In genomic region chr13:48231948-48232347, GRCh38 we compare ENCODE assay signal across 9 cellular contexts. TPM values are rescaled to one million over a fixed set of nuclear protein-coding genes. Genes with fewer than 3 reads are reported as not detected.
DNase-seq lines count a peak whose midpoint lies in the region; ATAC-seq, FAIRE-seq and TF ChIP-seq lines count a peak whose summit lies in the region.
"Had no signal": no experiment of that assay in that cellular context is flagged by ENCODE, and none has a peak within 500 bp of the region (broad histone marks: within the 10 kb centered on the region; RNA-seq: fewer than 3 reads in every experiment).

No MANE protein-coding gene starts in this region.

- H3K9me3 Mint-ChIP-seq in CD14-positive monocyte: no peaks in the 10 kb centered on the region

- intact Hi-C loops in CD14-positive monocyte (cut with micrococcal nuclease) (loop anchor here (2.0 to 5.0 kb wide), 4 partner anchors 70 to 105 kb away; partner anchors contain the start of gene RB1 (in 1 of the 2)), OCI-LY7 (cut with micrococcal nuclease; ENCODE audit: unreplicated experiment) (no loop called here), ovary (cut with DNase I) (loop anchor here in 3 of 4 donors (5.0 to 10.0 kb wide), 4 partner anchors 73 to 333 kb away; partner anchors contain the start of genes NUDT15 (in 1 of the 3) and RB1 (in 1 of the 3))

- no peak for TF ChIP-seq EP300 in H1 (IDR thresholded peaks at IDR 0.05; ENCODE audit: borderline replicate concordance in 1 of 2, low read depth in 2 of 2, low read length in 2 of 2)
- no peak for TF ChIP-seq EP300 in ovary (IDR thresholded peaks at IDR 0.05)

- H4K91ac ChIP-seq in H1 (replicated peaks; ENCODE audit: insufficient read length, low read length): no peak overlapping the region

- H4K8ac ChIP-seq in H1 (ENCODE audit: extremely low read depth, insufficient read depth, low read length): no peak overlapping the region

- H3K36me3 Mint-ChIP-seq in CD14-positive monocyte: peaks cover 21% of the 10 kb centered on the region in 2 donors

- H3K36me3 ChIP-seq in OCI-LY7 (ENCODE audit: insufficient read depth, low read length): no peaks in the 10 kb centered on the region
- H3K36me3 ChIP-seq in H1 (ENCODE audit: control insufficient read depth in 2 of 4, insufficient read depth in 4 of 4, low read length in 3 of 4): no peaks in the 10 kb centered on the region
- no peaks in the 10 kb centered on the region for H3K36me3 ChIP-seq in ovary

- no peak for TF ChIP-seq RAD21 in H1 (IDR thresholded peaks at IDR 0.05 in 1 of 2, conservative IDR thresholded peaks at IDR 0.05 in 1 of 2; ENCODE audit: low read depth in 2 of 2, low read length in 2 of 2)

- H3K4me2 ChIP-seq in OCI-LY7 (ENCODE audit: low read length) (peak overlapping the region; percentile 75), H1 (ENCODE audit: insufficient read depth in 1 of 2, low read depth in 2 of 2, low read length in 2 of 2) (peak overlapping the region; percentile 74 to 86; a peak in 1 of 4 replicates)

- peak overlapping the region in 1 of 7 donors; percentile 30 for H3K27ac Mint-ChIP-seq in CD14-positive monocyte

- H2BK15ac ChIP-seq in H1 (ENCODE audit: low read length): peak overlapping the region; percentile 3; the same call in 1 of the 2 replicates

- ATAC-seq in HG02571 (IDR thresholded peaks at IDR 0.05; ENCODE audit: unreplicated experiment): no peak

- no peak overlapping the region for H3K9ac ChIP-seq in H1 (replicated peaks in 1 of 4; ENCODE audit: extremely low read depth in 1 of 4, low read depth in 3 of 4, low read length in 3 of 4)

- no peak for DNase-seq in CD14-positive monocyte (ENCODE audit: low spot score)
- DNase-seq in OCI-LY7 (ENCODE audit: low spot score): no peak
- DNase-seq in H1 (ENCODE audit: low read depth in 1 of 2, low spot score in 2 of 2): no peak
- DNase-seq in ovary: no peak
- no peak for DNase-seq in GDM1 (lab: John Stamatoyannopoulos, UW)
- no peak for DNase-seq in activated effector memory CD4-positive, alpha-beta T cell treated with Interleukin-2 at 50 U/mL for 16 hours
- DNase-seq in GM03348 (ENCODE audit: low spot score): no peak
- DNase-seq: T1000 had no signal

- H3K4me3 ChIP-seq in OCI-LY7 (ENCODE audit: low read depth, low read length, poor library complexity, severe bottlenecking): peak overlapping the region; percentile 76
- peak overlapping the region in 1 of 4 experiments; percentile 91; a peak in 1 of 8 replicates for H3K4me3 ChIP-seq in H1 (ENCODE audit: extremely low read depth in 1 of 4, insufficient read depth in 2 of 4, low read depth in 3 of 4, low read length in 4 of 4)
- H3K4me3 ChIP-seq in ovary: no peak overlapping the region

- no peaks in the 10 kb centered on the region for H3K9me2 ChIP-seq in OCI-LY7 (ENCODE audit: insufficient read depth, low read length)

- H2BK120ac ChIP-seq in H1 (replicated peaks; ENCODE audit: low read depth, low read length): no peak overlapping the region

- peaks cover 29% of the 10 kb centered on the region for H3K4me1 Mint-ChIP-seq in CD14-positive monocyte

- CTCF ChIA-PET in OCI-LY7 (lab: Charles Lee; ENCODE audit: unreplicated experiment) (interaction anchor here (1.1 kb wide), 1 partner anchor 153 kb away, joined by 3 read pairs; no protein-coding TSS in a partner anchor), H1 (lab: Charles Lee; ENCODE audit: partially characterized antibody) (interaction anchor here (1.1 to 2.8 kb wide), 3 partner anchors 10 to 105 kb away, joined by 3 to 8 read pairs (median 4); no protein-coding TSS in a partner anchor)

- no peak overlapping the region for H3K23ac ChIP-seq in H1 (ENCODE audit: insufficient read length)

- no peaks in the 10 kb centered on the region for H3K9me3 ChIP-seq in OCI-LY7 (ENCODE audit: low read length)
- no peaks in the 10 kb centered on the region for H3K9me3 ChIP-seq in H1 (ENCODE audit: insufficient read depth in 2 of 2, low read depth in 1 of 2, low read length in 1 of 2)
- no peaks in the 10 kb centered on the region for H3K9me3 ChIP-seq in ovary

- POLR2A ChIA-PET in OCI-LY7 (lab: Charles Lee): interaction anchor here (1.0 to 1.7 kb wide), 4 partner anchors 19 to 300 kb away, joined by 3 to 5 read pairs (median 4); partner anchors contain the start of gene RCBTB2
- POLR2A ChIA-PET in H1 (lab: Charles Lee; ENCODE audit: partially characterized antibody): interaction anchor here (0.6 to 2.0 kb wide), 8 partner anchors 10 to 234 kb away, joined by 3 to 6 read pairs (median 4); partner anchors contain the start of gene NUDT15

- H4K20me1 ChIP-seq in OCI-LY7 (ENCODE audit: insufficient read depth, low read length) (peaks cover 15% of the 10 kb centered on the region; the same call in 1 of the 2 replicates), H1 (replicated peaks in 1 of 2; ENCODE audit: control insufficient read depth in 1 of 2, insufficient read depth in 2 of 2, low read length in 2 of 2) (no peaks in the 10 kb centered on the region)

- no peak overlapping the region for H2AK5ac ChIP-seq in H1 (ENCODE audit: low read depth, low read length)

- H2AFZ ChIP-seq in OCI-LY7 (ENCODE audit: low read length) (no peak overlapping the region; the same call in 1 of the 2 replicates), H1 (ENCODE audit: low read length) (no peak overlapping the region)

- H4K5ac ChIP-seq in H1 (ENCODE audit: insufficient read length, low read depth, low read length): no peak overlapping the region

- no peak overlapping the region for H2BK5ac ChIP-seq in H1 (ENCODE audit: low read depth, low read length)

- no peak overlapping the region for H3K27ac ChIP-seq in OCI-LY7 (ENCODE audit: low read depth, low read length, poor library complexity, severe bottlenecking)
- no peak overlapping the region for H3K27ac ChIP-seq in H1 (ENCODE audit: low read depth, low read length)
- H3K27ac ChIP-seq in ovary: peak overlapping the region; percentile 9 to 99

- peaks cover 31% of the 10 kb centered on the region for H3K4me1 ChIP-seq in OCI-LY7 (ENCODE audit: insufficient read depth, low read length, poor library complexity, severe bottlenecking)
- H3K4me1 ChIP-seq in H1 (replicated peaks in 1 of 4; ENCODE audit: control insufficient read depth in 3 of 4, insufficient read depth in 4 of 4, low read length in 3 of 4): peaks cover 3 to 6% (median 4%) of the 10 kb centered on the region in 4 experiments; a peak in 6 of 7 replicates
- peaks cover 7% of the 10 kb centered on the region for H3K4me1 ChIP-seq in ovary (ENCODE audit: insufficient read depth)

- H3K79me2 ChIP-seq in OCI-LY7 (ENCODE audit: insufficient read depth, low read depth, low read length) (peaks cover 15% of the 10 kb centered on the region; the same call in 1 of the 2 replicates), H1 (ENCODE audit: control insufficient read depth in 1 of 2, insufficient read depth in 2 of 2, low read length in 2 of 2) (peaks cover 0 to 34% of the 10 kb centered on the region in 2 experiments; a peak in 2 of 4 replicates)

- TF ChIP-seq CTCF in CD14-positive monocyte (IDR thresholded peaks at IDR 0.05) (no peak), OCI-LY7 (conservative IDR thresholded peaks at IDR 0.05; ENCODE audit: low read length) (no peak), H1 (IDR thresholded peaks at IDR 0.05; ENCODE audit: control extremely low read depth in 1 of 3, insufficient read depth in 1 of 3, low read depth in 1 of 3, low read length in 3 of 3) (no peak), ovary (IDR thresholded peaks at IDR 0.05) (no peak)

- no peak overlapping the region for H3K4ac ChIP-seq in H1 (replicated peaks; ENCODE audit: insufficient read length, low read depth, low read length)

- no peak for FAIRE-seq in H1 (lab: Jason Lieb, UNC)

- H3K14ac ChIP-seq in H1 (ENCODE audit: insufficient read length): no peak overlapping the region

- peaks cover 2 to 8% (median 4%) of the 10 kb centered on the region in 3 donors for H3K27me3 Mint-ChIP-seq in CD14-positive monocyte (ENCODE audit: low read depth in 3 of 3)

- BruUV-seq in OCI-LY7 (replicated peaks; lab: Mats Ljungman, UMichigan): no TSS peak

- peak overlapping the region; percentile 92 to 96 for H3K4me3 Mint-ChIP-seq in CD14-positive monocyte

- no peak for TF ChIP-seq POLR2A in H1 (IDR thresholded peaks at IDR 0.05; ENCODE audit: control extremely low read depth in 1 of 2, low read depth in 2 of 2, low read length in 2 of 2)
- no peak for TF ChIP-seq POLR2A in ovary (IDR thresholded peaks at IDR 0.05)

- H2BK12ac ChIP-seq in H1 (ENCODE audit: low read depth, low read length): no peak overlapping the region

- H3K18ac ChIP-seq in H1 (ENCODE audit: extremely low read depth, low read length): no peak overlapping the region

- peaks cover 4% of the 10 kb centered on the region; the same call in 1 of the 2 replicates for H3K23me2 ChIP-seq in H1 (ENCODE audit: low read depth, low read length)

- no peaks in the 10 kb centered on the region for H3K79me1 ChIP-seq in H1 (ENCODE audit: low read depth, low read length)

- H3K27me3 ChIP-seq in H1 (replicated peaks in 1 of 4; ENCODE audit: control insufficient read depth in 3 of 4, extremely low read depth in 1 of 4, insufficient read depth in 3 of 4, low read length in 3 of 4): peaks cover 0 to 8% (median 3%) of the 10 kb centered on the region in 4 experiments; a peak in 3 of 7 replicates
- no peaks in the 10 kb centered on the region for H3K27me3 ChIP-seq in ovary

- no peak overlapping the region for H3K56ac ChIP-seq in H1 (replicated peaks; ENCODE audit: insufficient read length, low read depth, low read length)

- no peak overlapping the region for H2BK20ac ChIP-seq in H1 (ENCODE audit: low read length)

TF ChIP-seq in H1, 55 proteins besides CTCF, POLR2A, EP300 and RAD21:
- TF ChIP-seq KDM1A (IDR thresholded peaks at IDR 0.05; ENCODE audit: borderline replicate concordance, low read length): no peak
- no peak for TF ChIP-seq ASH2L (IDR thresholded peaks at IDR 0.05; ENCODE audit: low read length)

RNA-seq across cellular contexts. Expression of gene ITM2B, which starts 1.1 kb away (rescaled TPM):
- polyA plus RNA-seq in CD14-positive monocyte (1,000 to 10,000 TPM; 1,502 to 1,657 TPM), H1 (2011; rRNA removed) (66.9 and 132 TPM in 2 replicates), ovary (1,000 to 10,000 TPM in 1 of 2 donors, 100 to 1,000 TPM in 1; 903 to 1,955 TPM)
- 14.7 and 21.1 TPM in 2 replicates for total RNA-seq in OCI-LY7 (2014; rRNA removed; shearing (Covaris generic))
- total RNA-seq in OCI-LY7 (2022) (43.3 and 44.5 TPM in 2 replicates), ovary (1,000 to 10,000 TPM in 1 of 7 donors, 100 to 1,000 TPM in 6; 635 to 1,026 (median 824) TPM)
- 179 and 184 TPM in 2 replicates for total RNA-seq in H1 (2021; fragmentation: NEBNext Ultra II Directional; extraction: Animal tissue kit (Norgen Biotek cat#: 25700))
- polyA plus RNA-seq in H1 (2011; cell fraction: cytosol; rRNA removed): 83.2 TPM
- 42.4 TPM for polyA plus RNA-seq in H1 (2011; cell fraction: nucleus; rRNA removed)
- 86.9 to 165 TPM (median 103 TPM) in 4 replicates for polyA plus RNA-seq in H1 (2012, experiment 1 of 2)
- 75.5 TPM for polyA plus RNA-seq in H1 (2012, experiment 2 of 2)
- polyA plus RNA-seq in H1 (2013, experiment 1 of 2): 282 TPM
- 330 TPM for polyA plus RNA-seq in H1 (2013, experiment 2 of 2)
- 48.5 and 71.9 TPM in 2 replicates for polyA minus RNA-seq in H1 (2011; rRNA and poly(A)+ RNA removed)
- polyA minus RNA-seq in H1 (2011; cell fraction: cytosol; rRNA and poly(A)+ RNA removed): 67.2 TPM
- 24.7 TPM for polyA minus RNA-seq in H1 (2011; cell fraction: nucleus; rRNA and poly(A)+ RNA removed)

Comparison
In these comparisons a context has a peak if more than half of its experiments do, and no peak if none do; other contexts are left out.
1. H3K27ac ChIP-seq: peak in ovary (2 of 2); none in OCI-LY7 (single experiment) and H1 (single experiment).